8 cellular contexts compared by ENCODE assay signal in genomic region chr10:26448706-26449435, GRCh38. TPM values are rescaled to one million over a fixed set of nuclear protein-coding genes. Genes with fewer than 3 reads are reported as not detected.
DNase-seq lines count a peak whose midpoint lies in the region; ATAC-seq and TF ChIP-seq lines count a peak whose summit lies in the region.

No MANE protein-coding gene starts in this region.

- H3K27me3 ChIP-seq in aorta (ENCODE audit: control insufficient read depth in 1 of 2, insufficient read depth in 2 of 2, low read length in 1 of 2) = no peaks in the 10 kb centered on the region

- no peak overlapping the region for H3K27ac ChIP-seq in aorta (ENCODE audit: low read depth in 1 of 2, low read length in 2 of 2)

- no peaks in the 10 kb centered on the region for H3K36me3 ChIP-seq in aorta (ENCODE audit: control insufficient read depth in 1 of 2, insufficient read depth in 2 of 2, low read length in 1 of 2)

- DNase-seq in AG08395 (ENCODE audit: low spot score) (no peak), aorta (no peak), NCI-H2081 (lab: John Stamatoyannopoulos, UW) (no peak), SHP77 treated with DMSO at 0.1 percent for 48 hours (lab: John Stamatoyannopoulos, UW) (no peak)

- ATAC-seq in GM18861 (IDR thresholded peaks at IDR 0.05; ENCODE audit: unreplicated experiment) (peak; percentile 86), HG02763 (IDR thresholded peaks at IDR 0.05; ENCODE audit: unreplicated experiment) (peak; percentile 91), esophagus mucosa (peak; percentile 35), aorta (ENCODE audit: low FRiP score) (no peak)

- WGBS in aorta, 2 donors = 76 to 79% methylated on average over 8 of the region's 8 CpGs

- peaks cover 2% of the 10 kb centered on the region for H3K9me3 ChIP-seq in aorta (ENCODE audit: control insufficient read depth, low read length)

- intact Hi-C loops in aorta (cut with DNase I) = no loop called here

- H3K4me1 ChIP-seq in aorta (ENCODE audit: control insufficient read depth in 1 of 2, insufficient read depth in 2 of 2, low read length in 2 of 2) = no peaks in the 10 kb centered on the region

- H3K4me3 ChIP-seq in aorta (ENCODE audit: low read length in 2 of 2) = no peak overlapping the region

- TF ChIP-seq POLR2A in Raji (IDR thresholded peaks at IDR 0.05; ENCODE audit: insufficient read depth, low read depth, low read length) = 0 out of 2 replicates have a peak, but pooled peaks have one; percentile 26

RNA-seq across cellular contexts. Expression of gene APBB1IP, which starts 10.7 kb away (rescaled TPM):
- total RNA-seq in esophagus mucosa (1.4 TPM), aorta (10 to 100 TPM; 11.0 to 18.5 TPM)
- polyA plus RNA-seq in aorta = 1 to 10 TPM in 1 of 2 donors, under 1 TPM in 1; 0.82 to 4.4 TPM
